23 cellular contexts compared by ENCODE assay signal in genomic region chr1:169918927-169919326, GRCh38. TPM values are rescaled to one million over a fixed set of nuclear protein-coding genes. Genes with fewer than 3 reads are reported as not detected.
DNase-seq lines count a peak whose midpoint lies in the region; ATAC-seq, FAIRE-seq and TF ChIP-seq lines count a peak whose summit lies in the region.
"Had no signal": no experiment of that assay in that cellular context is flagged by ENCODE, and none has a peak within 500 bp of the region (broad histone marks: within the 10 kb centered on the region; RNA-seq: fewer than 3 reads in every experiment).

No MANE protein-coding gene starts in this region.

- CTCF ChIA-PET in activated CD4-positive, alpha-beta T cell treated with anti-CD3 and anti-CD28 coated beads, Interleukin-2, amount 10 ng/mL, durations not matched to agents 7 days and 5 days (lab: Charles Lee): interaction anchor here (0.7 kb wide), 1 partner anchor 10 kb away, joined by 5 read pairs; no protein-coding TSS in a partner anchor

- no peaks in the 10 kb centered on the region for H3K27me3 Mint-ChIP-seq in activated CD4-positive, alpha-beta T cell treated with anti-CD3 and anti-CD28 coated beads, Interleukin-2, amount 10 ng/mL, durations not matched to agents 24 days and 14 days
- H3K27me3 Mint-ChIP-seq in activated CD4-positive, alpha-beta T cell treated with anti-CD3 and anti-CD28 coated beads, Interleukin-2, amount 10 ng/mL, durations not matched to agents 7 days and 5 days: no peaks in the 10 kb centered on the region
- peaks cover 0 to 3% (median 0%) of the 10 kb centered on the region in 3 donors for H3K27me3 Mint-ChIP-seq in immature natural killer cell (ENCODE audit: low read depth in 3 of 3)
- no peaks in the 10 kb centered on the region for H3K27me3 Mint-ChIP-seq in natural killer cell treated with Interleukin-12 subunit alpha and Interleukin-12 subunit beta and Interleukin-15 and Interleukin-18, amount 100 ng/mL, for 72 hours
- H3K27me3 Mint-ChIP-seq: B cell; CD4-positive, CD25-positive, alpha-beta regulatory T cell had no signal

- no peak overlapping the region for H3K4me3 Mint-ChIP-seq in activated CD4-positive, alpha-beta T cell treated with anti-CD3 and anti-CD28 coated beads, Interleukin-2, amount 10 ng/mL, durations not matched to agents 24 days and 14 days
- H3K4me3 Mint-ChIP-seq in activated CD4-positive, alpha-beta T cell treated with anti-CD3 and anti-CD28 coated beads, Interleukin-2, amount 10 ng/mL, durations not matched to agents 7 days and 5 days: no peak overlapping the region
- peak overlapping the region; percentile 6 to 67 (median 55) for H3K4me3 Mint-ChIP-seq in immature natural killer cell
- peak overlapping the region; percentile 29 for H3K4me3 Mint-ChIP-seq in natural killer cell treated with Interleukin-12 subunit alpha and Interleukin-12 subunit beta and Interleukin-15 and Interleukin-18, amount 100 ng/mL, for 72 hours
- H3K4me3 Mint-ChIP-seq: B cell; CD8-positive, alpha-beta T cell; H9 had no signal

- H3K36me3 Mint-ChIP-seq in activated CD4-positive, alpha-beta T cell treated with anti-CD3 and anti-CD28 coated beads, Interleukin-2, amount 10 ng/mL, durations not matched to agents 24 days and 14 days (ENCODE audit: low read depth): no peaks in the 10 kb centered on the region
- H3K36me3 Mint-ChIP-seq in activated CD4-positive, alpha-beta T cell treated with anti-CD3 and anti-CD28 coated beads, Interleukin-2, amount 10 ng/mL, durations not matched to agents 7 days and 5 days (ENCODE audit: low read depth): no peaks in the 10 kb centered on the region
- peaks cover 11 to 30% (median 25%) of the 10 kb centered on the region in 3 donors for H3K36me3 Mint-ChIP-seq in immature natural killer cell
- peaks cover 6% of the 10 kb centered on the region for H3K36me3 Mint-ChIP-seq in natural killer cell treated with Interleukin-12 subunit alpha and Interleukin-12 subunit beta and Interleukin-15 and Interleukin-18, amount 100 ng/mL, for 72 hours

- no peak for ATAC-seq in natural killer cell treated with Interleukin-12 subunit alpha and Interleukin-12 subunit beta and Interleukin-15 and Interleukin-18, amount 100 ng/mL, for 72 hours
- no peak for ATAC-seq in GM19467 (IDR thresholded peaks at IDR 0.05; ENCODE audit: unreplicated experiment)
- ATAC-seq: CD8-positive, alpha-beta T cell; HCT116 had no signal

- no peaks in the 10 kb centered on the region for H3K9me3 Mint-ChIP-seq in activated CD4-positive, alpha-beta T cell treated with anti-CD3 and anti-CD28 coated beads, Interleukin-2, amount 10 ng/mL, durations not matched to agents 24 days and 14 days
- no peaks in the 10 kb centered on the region for H3K9me3 Mint-ChIP-seq in activated CD4-positive, alpha-beta T cell treated with anti-CD3 and anti-CD28 coated beads, Interleukin-2, amount 10 ng/mL, durations not matched to agents 7 days and 5 days
- H3K9me3 Mint-ChIP-seq in immature natural killer cell: no peaks in the 10 kb centered on the region
- no peaks in the 10 kb centered on the region for H3K9me3 Mint-ChIP-seq in natural killer cell treated with Interleukin-12 subunit alpha and Interleukin-12 subunit beta and Interleukin-15 and Interleukin-18, amount 100 ng/mL, for 72 hours
- H3K9me3 Mint-ChIP-seq: CD4-positive, CD25-positive, alpha-beta regulatory T cell; CD8-positive, alpha-beta T cell; H9 had no signal

- DNase-seq in activated CD4-positive, alpha-beta T cell treated with anti-CD3 and anti-CD28 coated beads, Interleukin-2, amount 10 ng/mL, durations not matched to agents 24 days and 14 days: peak; percentile 43
- no peak for DNase-seq in activated CD4-positive, alpha-beta T cell treated with anti-CD3 and anti-CD28 coated beads, Interleukin-2, amount 10 ng/mL, durations not matched to agents 7 days and 5 days
- no peak for DNase-seq in immature natural killer cell
- DNase-seq in natural killer cell treated with Interleukin-12 subunit alpha and Interleukin-12 subunit beta and Interleukin-15 and Interleukin-18, amount 100 ng/mL, for 72 hours (ENCODE audit: low spot score): no peak
- no peak for DNase-seq in H54 (ENCODE audit: insufficient read length, low spot score)
- no peak for DNase-seq in iPS-NIHi11 (ENCODE audit: low spot score)
- DNase-seq: Caco-2; CD4-positive, CD25-positive, alpha-beta regulatory T cell; CD8-positive, alpha-beta T cell; DMS 273 treated with DMSO at 0.1 percent for 48 hours; DMS79; EL; GDM1; GM23248; H9 had no signal

- TF ChIP-seq POLR2A in H54 (IDR thresholded peaks at IDR 0.05; ENCODE audit: low read depth, low read length): no peak

- POLR2A ChIA-PET in activated CD4-positive, alpha-beta T cell treated with anti-CD3 and anti-CD28 coated beads, Interleukin-2, amount 10 ng/mL, durations not matched to agents 7 days and 5 days (lab: Charles Lee): no interaction called here

- H3K4me1 Mint-ChIP-seq in activated CD4-positive, alpha-beta T cell treated with anti-CD3 and anti-CD28 coated beads, Interleukin-2, amount 10 ng/mL, durations not matched to agents 24 days and 14 days: peaks cover 5% of the 10 kb centered on the region
- peaks cover 8% of the 10 kb centered on the region for H3K4me1 Mint-ChIP-seq in activated CD4-positive, alpha-beta T cell treated with anti-CD3 and anti-CD28 coated beads, Interleukin-2, amount 10 ng/mL, durations not matched to agents 7 days and 5 days
- peaks cover 14 to 23% of the 10 kb centered on the region in 2 donors for H3K4me1 Mint-ChIP-seq in immature natural killer cell
- H3K4me1 Mint-ChIP-seq in natural killer cell treated with Interleukin-12 subunit alpha and Interleukin-12 subunit beta and Interleukin-15 and Interleukin-18, amount 100 ng/mL, for 72 hours (ENCODE audit: low read depth in 2 of 2): peaks cover 14 to 21% of the 10 kb centered on the region in 2 donors
- H3K4me1 Mint-ChIP-seq: B cell had no signal

- intact Hi-C loops in activated CD4-positive, alpha-beta T cell treated with anti-CD3 and anti-CD28 coated beads, Interleukin-2, amount 10 ng/mL, durations not matched to agents 24 days and 14 days (cut with micrococcal nuclease): no loop called here

- no peak for FAIRE-seq in H54 (lab: Jason Lieb, UNC)
- FAIRE-seq: A204.1, D721Med, GM12891, GM18507, H1 had no signal

- H3K27ac Mint-ChIP-seq in activated CD4-positive, alpha-beta T cell treated with anti-CD3 and anti-CD28 coated beads, Interleukin-2, amount 10 ng/mL, durations not matched to agents 24 days and 14 days: no peak overlapping the region
- no peak overlapping the region for H3K27ac Mint-ChIP-seq in activated CD4-positive, alpha-beta T cell treated with anti-CD3 and anti-CD28 coated beads, Interleukin-2, amount 10 ng/mL, durations not matched to agents 7 days and 5 days
- H3K27ac Mint-ChIP-seq in immature natural killer cell: peak overlapping the region in 5 of 6 donors; percentile 4 to 77 (median 35)
- peak overlapping the region; percentile 33 to 78 for H3K27ac Mint-ChIP-seq in natural killer cell treated with Interleukin-12 subunit alpha and Interleukin-12 subunit beta and Interleukin-15 and Interleukin-18, amount 100 ng/mL, for 72 hours
- H3K27ac Mint-ChIP-seq: B cell; CD8-positive, alpha-beta T cell; H9 had no signal

RNA-seq across cellular contexts. Expression of gene SCYL3, which starts 25.2 kb away (rescaled TPM):
- total RNA-seq in activated CD4-positive, alpha-beta T cell treated with anti-CD3 and anti-CD28 coated beads, Interleukin-2, amount 10 ng/mL, durations not matched to agents 24 days and 14 days: 10.8 and 11.9 TPM in 2 replicates
- total RNA-seq in activated CD4-positive, alpha-beta T cell treated with anti-CD3 and anti-CD28 coated beads, Interleukin-2, amount 10 ng/mL, durations not matched to agents 7 days and 5 days: 10 to 100 TPM; 16.8 to 17.1 TPM
- polyA plus RNA-seq in immature natural killer cell: 10 to 100 TPM in 1 of 3 donors, 1 to 10 TPM in 2; 6.1 to 13.1 (median 6.8) TPM
- 10 to 100 TPM; 14.2 to 16.3 TPM for total RNA-seq in natural killer cell treated with Interleukin-12 subunit alpha and Interleukin-12 subunit beta and Interleukin-15 and Interleukin-18, amount 100 ng/mL, for 72 hours

Comparison
In these comparisons a context has a peak if more than half of its experiments do, and no peak if none do; other contexts are left out.
1. H3K27ac Mint-ChIP-seq: peak in immature natural killer cell (5 of 6) and natural killer cell treated with Interleukin-12 subunit alpha and Interleukin-12 subunit beta and Interleukin-15 and Interleukin-18, amount 100 ng/mL, for 72 hours (2 of 2); none in activated CD4-positive, alpha-beta T cell treated with anti-CD3 and anti-CD28 coated beads, Interleukin-2, amount 10 ng/mL, durations not matched to agents 24 days and 14 days (single experiment) and activated CD4-positive, alpha-beta T cell treated with anti-CD3 and anti-CD28 coated beads, Interleukin-2, amount 10 ng/mL, durations not matched to agents 7 days and 5 days (single experiment).
2. H3K4me3 Mint-ChIP-seq: peak in immature natural killer cell (5 of 5) and natural killer cell treated with Interleukin-12 subunit alpha and Interleukin-12 subunit beta and Interleukin-15 and Interleukin-18, amount 100 ng/mL, for 72 hours (single experiment); none in activated CD4-positive, alpha-beta T cell treated with anti-CD3 and anti-CD28 coated beads, Interleukin-2, amount 10 ng/mL, durations not matched to agents 24 days and 14 days (single experiment) and activated CD4-positive, alpha-beta T cell treated with anti-CD3 and anti-CD28 coated beads, Interleukin-2, amount 10 ng/mL, durations not matched to agents 7 days and 5 days (single experiment).